Comparison of ENCODE assay signal across 29 cellular contexts in genomic region chr10:50439806-50440205, GRCh38.
"Had no signal": no experiment of that assay in that cellular context is flagged by ENCODE, and none has a peak within 500 bp of the region (broad histone marks: within the 10 kb centered on the region; RNA-seq: fewer than 3 reads in every experiment).

No MANE protein-coding gene starts in this region.

- H3K27me3 Mint-ChIP-seq: naive thymus-derived CD4-positive, alpha-beta T cell; progenitor cell of endocrine pancreas; stimulated activated naive CD8-positive, alpha-beta T cell treated with anti-CD3 and anti-CD28 coated beads, Interleukin-15, amount 100 ng/mL, for 72 hours had no signal

- ATAC-seq: foreskin keratinocyte; gastroesophageal sphincter; heart left ventricle; left cardiac atrium; left lung; naive thymus-derived CD4-positive, alpha-beta T cell; right lobe of liver; stimulated activated naive CD8-positive, alpha-beta T cell treated with anti-CD3 and anti-CD28 coated beads, Interleukin-15, amount 100 ng/mL, for 72 hours had no signal

- H3K27me3 ChIP-seq: dorsolateral prefrontal cortex, esophagus muscularis mucosa, foreskin keratinocyte, gastroesophageal sphincter, heart left ventricle, hepatocyte, left lung, neural progenitor cell, right lobe of liver, suprapubic skin, vagina had no signal

- H3K4me1 ChIP-seq: foreskin keratinocyte, right lobe of liver, vagina had no signal

- H3K9me3 Mint-ChIP-seq: neural progenitor cell; stimulated activated naive CD8-positive, alpha-beta T cell treated with anti-CD3 and anti-CD28 coated beads, Interleukin-15, amount 100 ng/mL, for 72 hours had no signal

- FAIRE-seq: endothelial cell of umbilical vein, islet of Langerhans had no signal

- H3K9me3 ChIP-seq: esophagus muscularis mucosa, gastroesophageal sphincter, heart left ventricle, left lung, right lobe of liver, suprapubic skin, vagina had no signal

- H3K36me3 Mint-ChIP-seq: neural progenitor cell had no signal

- H3K9ac ChIP-seq: neural progenitor cell, parathyroid adenoma had no signal

- DNase-seq: dorsolateral prefrontal cortex; effector CD4-positive, alpha-beta T cell; foreskin keratinocyte; heart left ventricle; left cardiac atrium; left lung; mesenchymal stem cell; naive thymus-derived CD4-positive, alpha-beta T cell; right lobe of liver; stimulated activated CD4-positive, alpha-beta T cell treated with anti-CD3 and anti-CD28 coated beads, Interleukin-12 subunit alpha, Interleukin-12 subunit beta, amount 100 ng/mL, for 4 hours; stimulated activated CD4-positive, alpha-beta T cell treated with anti-CD3 and anti-CD28 coated beads, Interleukin-1b, Interleukin-23, amount 100 ng/mL, for 48 hours; stimulated activated CD4-positive, alpha-beta T cell treated with anti-CD3 and anti-CD28 coated beads, Interleukin-4, amount 100 ng/mL, for 1 hour; stimulated activated CD8-positive, alpha-beta memory T cell treated with anti-CD3 and anti-CD28 coated beads, Interleukin-4, amount 100 ng/mL, for 48 hours; stimulated activated naive CD4-positive, alpha-beta T cell; stimulated activated naive CD8-positive, alpha-beta T cell treated with anti-CD3 and anti-CD28 coated beads, Interleukin-15, amount 100 ng/mL, for 72 hours; trophoblast cell had no signal

- H3K4me1 Mint-ChIP-seq: mesothelial cell of epicardium, nephron had no signal

- H3K4me3 Mint-ChIP-seq: mesothelial cell of epicardium; naive thymus-derived CD4-positive, alpha-beta T cell; nephron; neural progenitor cell; stimulated activated naive CD8-positive, alpha-beta T cell treated with anti-CD3 and anti-CD28 coated beads, Interleukin-15, amount 100 ng/mL, for 72 hours had no signal

- H3K4me3 ChIP-seq: dorsolateral prefrontal cortex, esophagus muscularis mucosa, gastroesophageal sphincter, heart left ventricle, hepatocyte, left lung, neural progenitor cell, right lobe of liver, smooth muscle cell, suprapubic skin, vagina had no signal

- H3K27ac Mint-ChIP-seq: mesothelial cell of epicardium; naive thymus-derived CD4-positive, alpha-beta T cell; nephron; neural progenitor cell; progenitor cell of endocrine pancreas; stimulated activated naive CD8-positive, alpha-beta T cell treated with anti-CD3 and anti-CD28 coated beads, Interleukin-15, amount 100 ng/mL, for 72 hours had no signal

- H3K27ac ChIP-seq: dorsolateral prefrontal cortex, esophagus muscularis mucosa, foreskin keratinocyte, gastroesophageal sphincter, heart left ventricle, hepatocyte, left lung, neural progenitor cell, parathyroid adenoma, right lobe of liver, suprapubic skin, vagina had no signal

- H3K36me3 ChIP-seq: esophagus muscularis mucosa, gastroesophageal sphincter, heart left ventricle, left lung, neural progenitor cell, right lobe of liver, suprapubic skin, vagina had no signal
